9 cellular contexts compared by ENCODE assay signal in the genomic region with DNA sequence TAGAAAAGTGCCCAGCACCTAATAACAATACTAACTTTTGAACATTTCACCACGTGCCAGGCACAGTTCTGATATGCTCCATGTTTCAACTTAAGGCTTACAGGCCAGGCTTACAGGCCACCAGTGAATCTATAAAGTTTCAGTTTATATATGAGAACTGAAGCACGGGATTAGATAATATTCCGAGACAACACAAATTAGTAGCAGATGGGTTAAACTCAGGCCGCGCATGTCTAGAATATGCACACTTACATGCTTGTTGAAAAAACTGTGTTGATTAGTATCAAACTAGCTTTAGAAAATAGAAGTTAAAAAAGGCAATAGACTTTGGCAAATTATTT.
DNase-seq lines count a peak whose midpoint lies in the region; ATAC-seq, FAIRE-seq and TF ChIP-seq lines count a peak whose summit lies in the region.
"Had no signal": no experiment of that assay in that cellular context is flagged by ENCODE, and none has a peak within 500 bp of the region (broad histone marks: within the 10 kb centered on the region; RNA-seq: fewer than 3 reads in every experiment).

No MANE protein-coding gene starts in this region.

- no peak for DNase-seq in GM12892 (ENCODE audit: insufficient read length)
- no peak for DNase-seq in fibroblast of villous mesenchyme (ENCODE audit: low read depth)
- no peak for DNase-seq in mesenteric fat pad (ENCODE audit: low spot score)
- DNase-seq in kidney tubule cell (ENCODE audit: low spot score), result no peak
- DNase-seq in effector CD8-positive, alpha-beta T cell (lab: John Stamatoyannopoulos, UW), result no peak

- TF ChIP-seq CTCF in VCaP (conservative IDR thresholded peaks at IDR 0.05) (no peak), fibroblast of villous mesenchyme (IDR thresholded peaks at IDR 0.05; ENCODE audit: insufficient read depth, low read depth, low read length) (no peak)

- H3K4me3 ChIP-seq in fibroblast of villous mesenchyme (ENCODE audit: low read depth, low read length) (peak overlapping the region; percentile 32), skin epidermis (peak overlapping the region in 5 of 7 experiments; percentile 73 to 93 (median 87))
- H3K4me3 ChIP-seq: smooth muscle cell had no signal

- H3K27ac ChIP-seq in VCaP, result peak overlapping the region; percentile 86
- H3K27ac ChIP-seq in skin epidermis, result peak overlapping the region in 19 of 21 experiments; percentile 18 to 94 (median 79)

- no peak for ATAC-seq in HG03457 (IDR thresholded peaks at IDR 0.05; ENCODE audit: unreplicated experiment)

- no peak for TF ChIP-seq POLR2A in GM12892 (IDR thresholded peaks at IDR 0.05; ENCODE audit: low read depth, low read length)

- peak; percentile 64 for FAIRE-seq in GM12892 (lab: Jason Lieb, UNC)
